ENCODE assay signal across 30 cellular contexts in the genomic region with DNA sequence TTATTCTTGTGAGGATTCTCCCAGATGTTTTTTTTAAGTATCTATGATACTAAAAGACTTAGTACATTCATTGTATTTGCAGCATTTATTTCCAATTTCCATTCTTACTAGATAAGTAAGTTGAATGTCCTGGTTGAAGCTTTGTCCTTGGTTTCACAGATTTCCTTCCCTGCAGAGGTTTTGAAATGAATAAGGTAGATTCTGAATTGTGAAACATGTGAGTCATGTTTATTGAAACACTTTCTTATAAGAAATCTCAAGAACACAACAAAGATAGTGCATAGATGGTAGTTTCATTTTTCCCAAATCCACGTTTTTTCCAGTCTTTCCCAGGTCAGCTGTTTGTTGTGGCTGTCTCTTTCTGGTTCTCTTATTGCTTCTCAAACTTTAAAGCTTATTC. TPM values are rescaled to one million over a fixed set of nuclear protein-coding genes. Genes with fewer than 3 reads are reported as not detected.
DNase-seq lines count a peak whose midpoint lies in the region; ATAC-seq, FAIRE-seq and TF ChIP-seq lines count a peak whose summit lies in the region.
"Had no signal": no experiment of that assay in that cellular context is flagged by ENCODE, and none has a peak within 500 bp of the region (broad histone marks: within the 10 kb centered on the region; RNA-seq: fewer than 3 reads in every experiment).

No MANE protein-coding gene starts in this region.

- TF ChIP-seq CTCF in natural killer cell (IDR thresholded peaks at IDR 0.05): no peak

- TF ChIP-seq POLR2A in H54 (IDR thresholded peaks at IDR 0.05; ENCODE audit: low read depth, low read length): no peak

- CTCF ChIA-PET in activated CD4-positive, alpha-beta T cell treated with anti-CD3 and anti-CD28 coated beads for 36 hours (lab: Charles Lee): interaction anchor here (0.8 to 2.0 kb wide), 7 partner anchors 9 to 497 kb away, joined by 3 to 5 read pairs (median 4); no protein-coding TSS in a partner anchor
- CTCF ChIA-PET in activated CD4-positive, alpha-beta T cell treated with anti-CD3 and anti-CD28 coated beads, Interleukin-2, amount 10 ng/mL, durations not matched to agents 7 days and 5 days (lab: Charles Lee): interaction anchor here (0.9 kb wide), 1 partner anchor 41 kb away, joined by 4 read pairs; no protein-coding TSS in a partner anchor

- DNase-seq in activated CD4-positive, alpha-beta T cell treated with anti-CD3 and anti-CD28 coated beads for 36 hours: no peak
- no peak for DNase-seq in activated CD4-positive, alpha-beta T cell treated with anti-CD3 and anti-CD28 coated beads, Interleukin-2, amount 10 ng/mL, durations not matched to agents 7 days and 5 days
- no peak for DNase-seq in natural killer cell treated with Interleukin-12 subunit alpha and Interleukin-12 subunit beta and Interleukin-15 and Interleukin-18, amount 100 ng/mL, for 72 hours (ENCODE audit: low spot score)
- DNase-seq in natural killer cell (no peak), fibroblast of peridontal ligament (ENCODE audit: extremely low read depth) (peak; percentile 13), NCI-H226 (no peak), H54 (ENCODE audit: insufficient read length, low spot score) (no peak)
- no peak for DNase-seq in stimulated activated effector memory CD8-positive, alpha-beta T cell treated with anti-CD3 and anti-CD28 coated beads, Interleukin-12 subunit alpha, Interleukin-12 subunit beta, amount 100 ng/mL, for 72 hours (ENCODE audit: low spot score in 2 of 2)
- DNase-seq: activated T-cell treated with anti-CD3 and anti-CD28 coated beads, Interleukin-2, amount 50 U/mL, for 4 hours; Calu3; DMS79 treated with DMSO at 0.1 percent for 48 hours; GDM1; hypothalamus; left cardiac atrium; MV-4-11; NCI-H146; NCI-H446 treated with DMSO at 0.1 percent for 48 hours; NCI-H774; pancreas; Right ventricle myocardium superior; small intestine; stimulated activated naive CD4-positive, alpha-beta T cell treated with Interleukin-2 at 50 U/mL for 16 hours had no signal

- peaks cover 26% of the 10 kb centered on the region for H3K4me1 Mint-ChIP-seq in activated CD4-positive, alpha-beta T cell treated with anti-CD3 and anti-CD28 coated beads for 36 hours
- H3K4me1 Mint-ChIP-seq in activated CD4-positive, alpha-beta T cell treated with anti-CD3 and anti-CD28 coated beads, Interleukin-2, amount 10 ng/mL, durations not matched to agents 7 days and 5 days: peaks cover 40% of the 10 kb centered on the region
- H3K4me1 Mint-ChIP-seq in natural killer cell treated with Interleukin-12 subunit alpha and Interleukin-12 subunit beta and Interleukin-15 and Interleukin-18, amount 100 ng/mL, for 72 hours (ENCODE audit: low read depth in 2 of 2): peaks cover 33 to 43% of the 10 kb centered on the region in 2 donors
- H3K4me1 Mint-ChIP-seq in natural killer cell: peaks cover 19 to 36% of the 10 kb centered on the region in 2 donors
- H3K4me1 Mint-ChIP-seq in stimulated activated effector memory CD8-positive, alpha-beta T cell treated with anti-CD3 and anti-CD28 coated beads, Interleukin-12 subunit alpha, Interleukin-12 subunit beta, amount 100 ng/mL, for 72 hours: peaks cover 34% of the 10 kb centered on the region
- H3K4me1 Mint-ChIP-seq: neural crest cell had no signal

- H3K27me3 Mint-ChIP-seq in activated CD4-positive, alpha-beta T cell treated with anti-CD3 and anti-CD28 coated beads for 36 hours: no peaks in the 10 kb centered on the region
- no peaks in the 10 kb centered on the region for H3K27me3 Mint-ChIP-seq in activated CD4-positive, alpha-beta T cell treated with anti-CD3 and anti-CD28 coated beads, Interleukin-2, amount 10 ng/mL, durations not matched to agents 7 days and 5 days
- H3K27me3 Mint-ChIP-seq in natural killer cell treated with Interleukin-12 subunit alpha and Interleukin-12 subunit beta and Interleukin-15 and Interleukin-18, amount 100 ng/mL, for 72 hours: no peaks in the 10 kb centered on the region
- H3K27me3 Mint-ChIP-seq in natural killer cell (ENCODE audit: low read depth in 2 of 2): no peaks in the 10 kb centered on the region
- H3K27me3 Mint-ChIP-seq: activated naive CD8-positive, alpha-beta T cell; central memory CD8-positive, alpha-beta T cell had no signal

- FAIRE-seq in H54 (lab: Jason Lieb, UNC): no peak
- FAIRE-seq: A204.1, pancreas, small intestine, urothelium cell line had no signal

- peak; percentile 44 for ATAC-seq in activated CD4-positive, alpha-beta T cell treated with anti-CD3 and anti-CD28 coated beads for 36 hours
- peak in 1 of 2 donors; percentile 66 for ATAC-seq in natural killer cell treated with Interleukin-12 subunit alpha and Interleukin-12 subunit beta and Interleukin-15 and Interleukin-18, amount 100 ng/mL, for 72 hours
- ATAC-seq in natural killer cell: no peak
- ATAC-seq in stimulated activated effector memory CD8-positive, alpha-beta T cell treated with anti-CD3 and anti-CD28 coated beads, Interleukin-12 subunit alpha, Interleukin-12 subunit beta, amount 100 ng/mL, for 72 hours: no peak
- ATAC-seq: activated CD4-positive, CD25-positive, alpha-beta regulatory T cell treated with anti-CD3 and anti-CD28 coated beads, Interleukin-2, amount 50 U/mL, for 24 hours; activated T-cell treated with anti-CD3 and anti-CD28 coated beads, Interleukin-2, amount 50 U/mL, for 4 hours; left cardiac atrium; Panc1; pancreas; SK-N-SH treated with all-trans-retinoic acid at 6 μM for 48 hours had no signal

- peaks cover 54% of the 10 kb centered on the region for H3K36me3 Mint-ChIP-seq in activated CD4-positive, alpha-beta T cell treated with anti-CD3 and anti-CD28 coated beads for 36 hours (ENCODE audit: low read depth)
- peaks cover 52% of the 10 kb centered on the region for H3K36me3 Mint-ChIP-seq in activated CD4-positive, alpha-beta T cell treated with anti-CD3 and anti-CD28 coated beads, Interleukin-2, amount 10 ng/mL, durations not matched to agents 7 days and 5 days (ENCODE audit: low read depth)
- H3K36me3 Mint-ChIP-seq in natural killer cell treated with Interleukin-12 subunit alpha and Interleukin-12 subunit beta and Interleukin-15 and Interleukin-18, amount 100 ng/mL, for 72 hours: peaks cover 22% of the 10 kb centered on the region
- H3K36me3 Mint-ChIP-seq in natural killer cell: no peaks in the 10 kb centered on the region
- H3K36me3 Mint-ChIP-seq in stimulated activated effector memory CD8-positive, alpha-beta T cell treated with anti-CD3 and anti-CD28 coated beads, Interleukin-12 subunit alpha, Interleukin-12 subunit beta, amount 100 ng/mL, for 72 hours: peaks cover 100% of the 10 kb centered on the region

- intact Hi-C loops in activated CD4-positive, alpha-beta T cell treated with anti-CD3 and anti-CD28 coated beads for 36 hours (cut with DNase I, micrococcal nuclease): no loop called here
- intact Hi-C loops in natural killer cell (cut with micrococcal nuclease): no loop called here

- POLR2A ChIA-PET in activated CD4-positive, alpha-beta T cell treated with anti-CD3 and anti-CD28 coated beads for 36 hours (lab: Charles Lee): interaction anchor here (0.6 kb wide), 1 partner anchor 11 kb away, joined by 3 read pairs; no protein-coding TSS in a partner anchor
- POLR2A ChIA-PET in activated CD4-positive, alpha-beta T cell treated with anti-CD3 and anti-CD28 coated beads, Interleukin-2, amount 10 ng/mL, durations not matched to agents 7 days and 5 days (lab: Charles Lee): no interaction called here

- H3K27ac Mint-ChIP-seq in activated CD4-positive, alpha-beta T cell treated with anti-CD3 and anti-CD28 coated beads for 36 hours: peak overlapping the region; percentile 63
- no peak overlapping the region for H3K27ac Mint-ChIP-seq in activated CD4-positive, alpha-beta T cell treated with anti-CD3 and anti-CD28 coated beads, Interleukin-2, amount 10 ng/mL, durations not matched to agents 7 days and 5 days
- H3K27ac Mint-ChIP-seq in natural killer cell treated with Interleukin-12 subunit alpha and Interleukin-12 subunit beta and Interleukin-15 and Interleukin-18, amount 100 ng/mL, for 72 hours: peak overlapping the region; percentile 61 to 89
- H3K27ac Mint-ChIP-seq in natural killer cell: no peak overlapping the region
- H3K27ac Mint-ChIP-seq in stimulated activated effector memory CD8-positive, alpha-beta T cell treated with anti-CD3 and anti-CD28 coated beads, Interleukin-12 subunit alpha, Interleukin-12 subunit beta, amount 100 ng/mL, for 72 hours: peak overlapping the region; percentile 40
- H3K27ac Mint-ChIP-seq: activated naive CD8-positive, alpha-beta T cell had no signal

- H3K9me3 Mint-ChIP-seq in activated CD4-positive, alpha-beta T cell treated with anti-CD3 and anti-CD28 coated beads for 36 hours (ENCODE audit: low read depth): no peaks in the 10 kb centered on the region
- H3K9me3 Mint-ChIP-seq in activated CD4-positive, alpha-beta T cell treated with anti-CD3 and anti-CD28 coated beads, Interleukin-2, amount 10 ng/mL, durations not matched to agents 7 days and 5 days: no peaks in the 10 kb centered on the region
- no peaks in the 10 kb centered on the region for H3K9me3 Mint-ChIP-seq in natural killer cell treated with Interleukin-12 subunit alpha and Interleukin-12 subunit beta and Interleukin-15 and Interleukin-18, amount 100 ng/mL, for 72 hours
- H3K9me3 Mint-ChIP-seq in natural killer cell: no peaks in the 10 kb centered on the region
- H3K9me3 Mint-ChIP-seq in stimulated activated effector memory CD8-positive, alpha-beta T cell treated with anti-CD3 and anti-CD28 coated beads, Interleukin-12 subunit alpha, Interleukin-12 subunit beta, amount 100 ng/mL, for 72 hours: no peaks in the 10 kb centered on the region
- H3K9me3 Mint-ChIP-seq: activated T-cell treated with anti-CD3 and anti-CD28 coated beads, Interleukin-2, amount 50 U/mL, for 4 hours; central memory CD8-positive, alpha-beta T cell; neural crest cell had no signal

- H3K4me3 Mint-ChIP-seq in activated CD4-positive, alpha-beta T cell treated with anti-CD3 and anti-CD28 coated beads for 36 hours: no peak overlapping the region
- no peak overlapping the region for H3K4me3 Mint-ChIP-seq in activated CD4-positive, alpha-beta T cell treated with anti-CD3 and anti-CD28 coated beads, Interleukin-2, amount 10 ng/mL, durations not matched to agents 7 days and 5 days
- H3K4me3 Mint-ChIP-seq in natural killer cell treated with Interleukin-12 subunit alpha and Interleukin-12 subunit beta and Interleukin-15 and Interleukin-18, amount 100 ng/mL, for 72 hours: peak overlapping the region; percentile 31
- H3K4me3 Mint-ChIP-seq in natural killer cell: no peak overlapping the region
- no peak overlapping the region for H3K4me3 Mint-ChIP-seq in stimulated activated effector memory CD8-positive, alpha-beta T cell treated with anti-CD3 and anti-CD28 coated beads, Interleukin-12 subunit alpha, Interleukin-12 subunit beta, amount 100 ng/mL, for 72 hours
- H3K4me3 Mint-ChIP-seq: activated naive CD8-positive, alpha-beta T cell; activated T-cell treated with anti-CD3 and anti-CD28 coated beads, Interleukin-2, amount 50 U/mL, for 4 hours; central memory CD8-positive, alpha-beta T cell; neural crest cell had no signal

RNA-seq across cellular contexts. Expression of gene GABPA, which starts 24.8 kb away (rescaled TPM):
- 10 to 100 TPM; 18.7 to 25.3 TPM for total RNA-seq in activated CD4-positive, alpha-beta T cell treated with anti-CD3 and anti-CD28 coated beads for 36 hours
- total RNA-seq in activated CD4-positive, alpha-beta T cell treated with anti-CD3 and anti-CD28 coated beads, Interleukin-2, amount 10 ng/mL, durations not matched to agents 7 days and 5 days: 10 to 100 TPM; 26.9 TPM
- 10 to 100 TPM; 23.5 to 23.6 TPM for total RNA-seq in natural killer cell treated with Interleukin-12 subunit alpha and Interleukin-12 subunit beta and Interleukin-15 and Interleukin-18, amount 100 ng/mL, for 72 hours
- 10 to 100 TPM; 25.2 to 29.3 (median 27.7) TPM for total RNA-seq in natural killer cell

RNA-seq across cellular contexts. Expression of gene ATP5PF, which starts 24.9 kb away (rescaled TPM):
- total RNA-seq in activated CD4-positive, alpha-beta T cell treated with anti-CD3 and anti-CD28 coated beads for 36 hours: 100 to 1,000 TPM; 154 to 165 TPM
- 100 to 1,000 TPM; 134 to 143 TPM for total RNA-seq in activated CD4-positive, alpha-beta T cell treated with anti-CD3 and anti-CD28 coated beads, Interleukin-2, amount 10 ng/mL, durations not matched to agents 7 days and 5 days
- 100 to 1,000 TPM in 1 of 2 donors, 10 to 100 TPM in 1; 52.1 to 124 TPM for total RNA-seq in natural killer cell treated with Interleukin-12 subunit alpha and Interleukin-12 subunit beta and Interleukin-15 and Interleukin-18, amount 100 ng/mL, for 72 hours
- 10 to 100 TPM; 36.2 to 41.6 (median 36.4) TPM for total RNA-seq in natural killer cell

Comparison
In these comparisons a context has a peak if more than half of its experiments do, and no peak if none do; other contexts are left out.
1. H3K27ac Mint-ChIP-seq: peak in activated CD4-positive, alpha-beta T cell treated with anti-CD3 and anti-CD28 coated beads for 36 hours (single experiment), natural killer cell treated with Interleukin-12 subunit alpha and Interleukin-12 subunit beta and Interleukin-15 and Interleukin-18, amount 100 ng/mL, for 72 hours (2 of 2) and stimulated activated effector memory CD8-positive, alpha-beta T cell treated with anti-CD3 and anti-CD28 coated beads, Interleukin-12 subunit alpha, Interleukin-12 subunit beta, amount 100 ng/mL, for 72 hours (single experiment); none in activated CD4-positive, alpha-beta T cell treated with anti-CD3 and anti-CD28 coated beads, Interleukin-2, amount 10 ng/mL, durations not matched to agents 7 days and 5 days (single experiment) and natural killer cell (0 of 2).